8 cellular contexts compared by ENCODE assay signal in the genomic region with DNA sequence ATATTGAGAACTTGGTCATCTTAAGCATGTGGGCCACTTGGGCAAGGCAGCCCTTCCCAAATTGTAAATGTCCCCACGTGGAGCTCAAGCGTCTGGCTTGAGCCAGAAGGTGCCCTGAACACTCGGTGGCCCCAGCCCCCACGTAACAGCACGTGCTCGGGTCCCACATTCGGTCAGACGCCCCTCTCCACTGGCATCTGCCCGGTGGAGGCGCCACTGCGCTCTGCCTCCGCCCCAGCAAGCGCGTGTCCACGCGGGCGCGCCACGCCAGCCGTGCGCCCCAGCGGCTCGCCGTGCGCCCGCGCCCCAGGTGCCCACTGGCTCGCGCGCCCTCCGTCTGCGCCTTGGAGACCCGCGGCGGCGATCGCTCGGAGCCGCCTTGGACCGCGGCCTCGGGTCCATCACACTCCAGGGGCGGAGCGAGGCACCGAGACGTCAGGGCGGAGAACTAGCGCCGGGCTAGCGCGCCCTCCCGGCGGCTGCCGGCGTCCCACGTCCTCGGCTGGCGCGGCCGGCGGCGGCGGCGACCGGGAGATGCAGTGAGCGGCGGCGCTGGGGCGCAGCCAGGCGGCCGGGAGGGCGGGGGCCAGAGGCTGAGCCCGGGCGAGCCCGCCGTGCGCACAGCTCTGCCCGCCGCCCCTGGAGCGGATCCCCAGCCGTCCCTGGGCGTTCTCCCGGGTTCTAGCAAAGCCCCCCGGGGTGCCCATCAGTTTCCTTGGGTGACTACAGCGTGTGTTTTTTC. TPM values are rescaled to one million over a fixed set of nuclear protein-coding genes. Genes with fewer than 3 reads are reported as not detected.
DNase-seq lines count a peak whose midpoint lies in the region; ATAC-seq, FAIRE-seq and TF ChIP-seq lines count a peak whose summit lies in the region.

A gene (plus strand): TSS at position 488 of the 742 bp plus-strand sequence. CDS start 291 bp downstream, outside the sequence.

- H3K27me3 ChIP-seq in keratinocyte (ENCODE audit: control insufficient read depth, extremely low read depth, insufficient read depth, low read length): no peaks in the 10 kb centered on the region
- peaks cover 0 to 47% (median 19%) of the 10 kb centered on the region in 3 donors for H3K27me3 ChIP-seq in stomach

- TF ChIP-seq CTCF in cardiac fibroblast (IDR thresholded peaks at IDR 0.05; ENCODE audit: low read depth, low read length) (peak; percentile 28), keratinocyte (optimal IDR thresholded peaks at IDR 0.05 in 1 of 3, IDR thresholded peaks at IDR 0.05 in 1 of 3, conservative IDR thresholded peaks at IDR 0.05 in 1 of 3; ENCODE audit: extremely low read depth in 1 of 3, insufficient read depth in 2 of 3, low read length in 3 of 3) (peak; percentile 12 to 74 (median 18)), stomach (IDR thresholded peaks at IDR 0.05) (no peak)

- H3K9me3 ChIP-seq in keratinocyte (ENCODE audit: control insufficient read depth, low read depth, low read length): no peaks in the 10 kb centered on the region
- no peaks in the 10 kb centered on the region for H3K9me3 ChIP-seq in stomach

- peak within 1 kb of the TSS; percentile 74 to 78 for H3K4me3 ChIP-seq in cardiac fibroblast (replicated peaks in 1 of 2; ENCODE audit: low read depth in 2 of 2, low read length in 2 of 2)
- H3K4me3 ChIP-seq in keratinocyte (ENCODE audit: control insufficient read depth in 2 of 3, extremely low read depth in 1 of 3, insufficient read depth in 2 of 3, low read depth in 1 of 3, low read length in 3 of 3): peak within 1 kb of the TSS; percentile 62 to 92 (median 84)
- H3K4me3 ChIP-seq in stomach: peak within 1 kb of the TSS; percentile 46 to 49 (median 47)

- intact Hi-C loops in stomach (cut with DNase I; ENCODE audit: low total_unique reads): no loop called here

- H4K20me1 ChIP-seq in keratinocyte (ENCODE audit: control insufficient read depth, extremely low read depth, insufficient read depth, low read length): no peaks in the 10 kb centered on the region

- TF ChIP-seq POLR2A in stomach (IDR thresholded peaks at IDR 0.05): no peak

- ATAC-seq in HG02571 (IDR thresholded peaks at IDR 0.05; ENCODE audit: unreplicated experiment) (no peak), GM18861 (IDR thresholded peaks at IDR 0.05; ENCODE audit: unreplicated experiment) (no peak)

- H2AFZ ChIP-seq in keratinocyte (ENCODE audit: control insufficient read depth, low read length): peak within 1 kb of the TSS; percentile 74

- peak within 1 kb of the TSS; percentile 93 for H3K4me2 ChIP-seq in keratinocyte (ENCODE audit: control insufficient read depth, extremely low read depth, insufficient read depth, low read depth, low read length)

- no peaks in the 10 kb centered on the region for H3K36me3 ChIP-seq in keratinocyte (ENCODE audit: control insufficient read depth in 2 of 2, extremely low read depth in 1 of 2, insufficient read depth in 2 of 2, low read length in 2 of 2)
- H3K36me3 ChIP-seq in stomach: no peaks in the 10 kb centered on the region

- H3K4me1 ChIP-seq in keratinocyte (ENCODE audit: control insufficient read depth, extremely low read depth, insufficient read depth, low read length): peaks cover 29% of the 10 kb centered on the region
- H3K4me1 ChIP-seq in stomach: peaks cover 0 to 14% (median 10%) of the 10 kb centered on the region in 4 donors

- dilution Hi-C loops in keratinocyte (cut with MboI; ENCODE audit: extremely low pct_ligation_motif_present, low sequenced_read_pairs): no loop called here

- peak within 1 kb of the TSS; percentile 70 for H3K9ac ChIP-seq in keratinocyte (ENCODE audit: control insufficient read depth, extremely low read depth, insufficient read depth, low read length)

- DNase-seq in GM03348 (ENCODE audit: low spot score) (peak; percentile 91), NCI-H2107 (lab: John Stamatoyannopoulos, UW) (peak; percentile 44), cardiac fibroblast (ENCODE audit: low read depth in 2 of 2) (peak; percentile 57 to 66), keratinocyte (ENCODE audit: low read depth, low spot score) (no peak), stomach (no peak), activated T-cell treated with anti-CD3 and anti-CD28 coated beads for 4 hours (no peak)

- TF ChIP-seq EP300 in stomach (IDR thresholded peaks at IDR 0.05): no peak

- WGBS in stomach, 5 donors: 1 to 5% (median 3%) methylated on average over 14 to 85 of the region's 85 CpGs

- H3K9me1 ChIP-seq in keratinocyte (ENCODE audit: control insufficient read depth, extremely low read depth, insufficient read depth, low read length): no peaks in the 10 kb centered on the region

- peaks cover 20% of the 10 kb centered on the region for H3K79me2 ChIP-seq in keratinocyte (ENCODE audit: control insufficient read depth, insufficient read depth, low read length)

- H3K27ac ChIP-seq in keratinocyte (ENCODE audit: control insufficient read depth, insufficient read depth, low read length) (peak within 1 kb of the TSS; percentile 39), stomach (peak within 1 kb of the TSS in 4 of 5 donors; percentile 16 to 71 (median 56))

- no peak for FAIRE-seq in keratinocyte (lab: Jason Lieb, UNC)

RNA-seq across cellular contexts. Expression of the gene that starts here (rescaled TPM):
- polyA plus RNA-seq in keratinocyte (2.3 to 8.1 TPM (median 3.6 TPM) in 3 replicates), stomach (1 to 10 TPM in 1 of 3 donors, under 1 TPM in 1, not detected in 1; 0.05 to 1.2 TPM)
- polyA plus RNA-seq in keratinocyte (2011; ENCODE audit: low read depth): 3.6 TPM
- 3.4 and 3.5 TPM in 2 replicates for polyA plus RNA-seq in keratinocyte (2011; cell fraction: cytosol; rRNA removed)
- polyA plus RNA-seq in keratinocyte (2011; cell fraction: nucleus; rRNA removed): 6.8 and 6.9 TPM in 2 replicates
- polyA plus RNA-seq in keratinocyte (2012; ENCODE audit: low replicate concordance): 0.08 and 10.0 TPM in 2 replicates
- polyA minus RNA-seq in keratinocyte: 1.1 to 4.2 TPM (median 3.0 TPM) in 3 replicates
- polyA minus RNA-seq in keratinocyte (2011; cell fraction: cytosol; rRNA and poly(A)+ RNA removed): 6.9 TPM
- 5.3 and 14.3 TPM in 2 replicates for polyA minus RNA-seq in keratinocyte (2011; cell fraction: nucleus; rRNA and poly(A)+ RNA removed)
- total RNA-seq in stomach: 1 to 10 TPM in 3 of 5 donors, not detected in 2; 1.3 to 6.2 (median 1.7) TPM

Comparison
In these comparisons a context has a peak if more than half of its experiments do, and no peak if none do; other contexts are left out.
1. DNase-seq: peak in GM03348 (single experiment), NCI-H2107 (single experiment) and cardiac fibroblast (2 of 2); none in keratinocyte (single experiment), stomach (single experiment) and activated T-cell treated with anti-CD3 and anti-CD28 coated beads for 4 hours (single experiment).
2. CTCF ChIP-seq: peak in cardiac fibroblast (single experiment) and keratinocyte (3 of 3); none in stomach (0 of 7).
3. Peak in every context shown above with its lines, with median percentiles within 50 percentile points of each other: H3K4me3 ChIP-seq.